15 cellular contexts compared by ENCODE assay signal in genomic region chr10:64113796-64114195, GRCh38.
DNase-seq lines count a peak whose midpoint lies in the region; ATAC-seq, FAIRE-seq and TF ChIP-seq lines count a peak whose summit lies in the region.
"Had no signal": no experiment of that assay in that cellular context is flagged by ENCODE, and none has a peak within 500 bp of the region (broad histone marks: within the 10 kb centered on the region; RNA-seq: fewer than 3 reads in every experiment).

No MANE protein-coding gene starts in this region.

- no peak overlapping the region for H4K91ac ChIP-seq in H1 (replicated peaks; ENCODE audit: insufficient read length, low read length)

- no peak overlapping the region for H2AK5ac ChIP-seq in H1 (ENCODE audit: low read depth, low read length)

- H3K9me2 ChIP-seq in hepatocyte (replicated peaks; ENCODE audit: insufficient read depth), result no peaks in the 10 kb centered on the region

- no peak for FAIRE-seq in H1 (lab: Jason Lieb, UNC)

- no peak overlapping the region for H2BK15ac ChIP-seq in H1 (ENCODE audit: low read length)

- no peak overlapping the region for H2BK5ac ChIP-seq in H1 (ENCODE audit: low read depth, low read length)

- no peak overlapping the region for H3K27ac ChIP-seq in BLaER1
- no peak overlapping the region for H3K27ac ChIP-seq in H1 (ENCODE audit: low read depth, low read length)
- H3K27ac ChIP-seq in hepatocyte, result no peak overlapping the region

- H2BK12ac ChIP-seq in H1 (ENCODE audit: low read depth, low read length), result peak overlapping the region; percentile 85; the same call in 1 of the 2 replicates

- no peak overlapping the region for H3K9ac ChIP-seq in BLaER1
- no peak overlapping the region for H3K9ac ChIP-seq in H1 (replicated peaks in 1 of 4; ENCODE audit: extremely low read depth in 1 of 4, low read depth in 3 of 4, low read length in 3 of 4)

- POLR2A ChIA-PET in H1 (lab: Charles Lee; ENCODE audit: partially characterized antibody), result no interaction called here

- H3K79me1 ChIP-seq in H1 (ENCODE audit: low read depth, low read length), result no peaks in the 10 kb centered on the region

- TF ChIP-seq CTCF in H1 (IDR thresholded peaks at IDR 0.05; ENCODE audit: control extremely low read depth in 1 of 3, insufficient read depth in 1 of 3, low read depth in 1 of 3, low read length in 3 of 3), result no peak
- TF ChIP-seq CTCF in hepatocyte (IDR thresholded peaks at IDR 0.05; ENCODE audit: poor library complexity), result no peak

- no peak overlapping the region for H3K18ac ChIP-seq in H1 (ENCODE audit: extremely low read depth, low read length)

- H3K56ac ChIP-seq in H1 (replicated peaks; ENCODE audit: insufficient read length, low read depth, low read length), result no peak overlapping the region

- no peak for TF ChIP-seq EP300 in H1 (IDR thresholded peaks at IDR 0.05; ENCODE audit: borderline replicate concordance in 1 of 2, low read depth in 2 of 2, low read length in 2 of 2)

- H3K4me3 ChIP-seq in BLaER1 (no peak overlapping the region), H1 (ENCODE audit: extremely low read depth in 1 of 4, insufficient read depth in 2 of 4, low read depth in 3 of 4, low read length in 4 of 4) (no peak overlapping the region), hepatocyte (no peak overlapping the region)
- H3K4me3 ChIP-seq in Jurkat, Clone E6-1 (ENCODE audit: low read length), result no peak overlapping the region

- H3K4me1 ChIP-seq in BLaER1 (peaks cover 30% of the 10 kb centered on the region), H1 (replicated peaks in 1 of 4; ENCODE audit: control insufficient read depth in 3 of 4, insufficient read depth in 4 of 4, low read length in 3 of 4) (no peaks in the 10 kb centered on the region; a peak in 2 of 7 replicates), hepatocyte (ENCODE audit: insufficient read depth) (peaks cover 8% of the 10 kb centered on the region)

- no peak for TF ChIP-seq RAD21 in H1 (IDR thresholded peaks at IDR 0.05 in 1 of 2, conservative IDR thresholded peaks at IDR 0.05 in 1 of 2; ENCODE audit: low read depth in 2 of 2, low read length in 2 of 2)

- H3K27me3 ChIP-seq in BLaER1 (no peaks in the 10 kb centered on the region), H1 (replicated peaks in 1 of 4; ENCODE audit: control insufficient read depth in 3 of 4, extremely low read depth in 1 of 4, insufficient read depth in 3 of 4, low read length in 3 of 4) (no peaks in the 10 kb centered on the region), hepatocyte (no peaks in the 10 kb centered on the region)

- H3K9me3 ChIP-seq in BLaER1 (no peaks in the 10 kb centered on the region), H1 (ENCODE audit: insufficient read depth in 2 of 2, low read depth in 1 of 2, low read length in 1 of 2) (no peaks in the 10 kb centered on the region), hepatocyte (ENCODE audit: low read depth) (no peaks in the 10 kb centered on the region)

- CTCF ChIA-PET in H1 (lab: Charles Lee; ENCODE audit: partially characterized antibody), result interaction anchor here (0.6 to 5.0 kb wide), 17 partner anchors 8 to 1166 kb away, joined by 3 to 21 read pairs (median 4); no protein-coding TSS in a partner anchor

- no peak overlapping the region for H2AFZ ChIP-seq in H1 (ENCODE audit: low read length)
- no peak overlapping the region for H2AFZ ChIP-seq in hepatocyte

- H3K79me2 ChIP-seq in H1 (ENCODE audit: control insufficient read depth in 1 of 2, insufficient read depth in 2 of 2, low read length in 2 of 2) (no peaks in the 10 kb centered on the region), hepatocyte (no peaks in the 10 kb centered on the region)

- no peak overlapping the region for H4K8ac ChIP-seq in H1 (ENCODE audit: extremely low read depth, insufficient read depth, low read length)

- no peaks in the 10 kb centered on the region; the same call in 1 of the 2 replicates for H3K23me2 ChIP-seq in H1 (ENCODE audit: low read depth, low read length)

- no peak for ATAC-seq in HG03095 (IDR thresholded peaks at IDR 0.05; ENCODE audit: unreplicated experiment)
- no peak for ATAC-seq in GM21737 (IDR thresholded peaks at IDR 0.05; ENCODE audit: unreplicated experiment)
- ATAC-seq: Panc1, Right ventricle myocardium inferior had no signal

- 80% methylated on average over 3 of the region's 3 CpGs; no CpG with 5 or more reads in 1 of the 2 experiments for WGBS in H1 (ENCODE audit: extremely low coverage in 1 of 2, insufficient coverage in 1 of 2, insufficient read length in 1 of 2, insufficient replicate concordance in 2 of 2, low coverage in 1 of 2, low lambda C conversion rate in 2 of 2, missing lambda C conversion rate in 1 of 2), 2 experiments
- 66% methylated on average over 3 of the region's 3 CpGs for WGBS in hepatocyte (ENCODE audit: low lambda C conversion rate, missing lambda C conversion rate)

- TF ChIP-seq POLR2A in H1 (IDR thresholded peaks at IDR 0.05; ENCODE audit: control extremely low read depth in 1 of 2, low read depth in 2 of 2, low read length in 2 of 2), result no peak

- DNase-seq in Jurkat, Clone E6-1 (ENCODE audit: low read depth, low spot score), result peak; percentile 70
- DNase-seq in H1 (ENCODE audit: low read depth in 1 of 2, low spot score in 2 of 2) (no peak), islet precursor cell (peak; percentile 81), hepatocyte (ENCODE audit: low spot score) (no peak), A172 (ENCODE audit: low spot score) (no peak)
- DNase-seq: 8988T, C1 segment of cervical spinal cord, H7, KG1, NCI-H510A treated with DMSO at 0.1 percent for 48 hours had no signal

- H3K36me3 ChIP-seq in BLaER1 (no peaks in the 10 kb centered on the region), H1 (ENCODE audit: control insufficient read depth in 2 of 4, insufficient read depth in 4 of 4, low read length in 3 of 4) (no peaks in the 10 kb centered on the region), hepatocyte (replicated peaks; ENCODE audit: insufficient read depth, low read depth) (no peaks in the 10 kb centered on the region)

- no peak overlapping the region for H3K4ac ChIP-seq in H1 (replicated peaks; ENCODE audit: insufficient read length, low read depth, low read length)

- H2BK120ac ChIP-seq in H1 (replicated peaks; ENCODE audit: low read depth, low read length), result no peak overlapping the region

- no peak overlapping the region for H2BK20ac ChIP-seq in H1 (ENCODE audit: low read length)

- no peak overlapping the region for H3K23ac ChIP-seq in H1 (ENCODE audit: insufficient read length)

- H4K20me1 ChIP-seq in BLaER1 (no peaks in the 10 kb centered on the region), H1 (replicated peaks in 1 of 2; ENCODE audit: control insufficient read depth in 1 of 2, insufficient read depth in 2 of 2, low read length in 2 of 2) (no peaks in the 10 kb centered on the region), hepatocyte (ENCODE audit: insufficient read depth, poor library complexity, severe bottlenecking) (no peaks in the 10 kb centered on the region)

- no peak overlapping the region for H3K14ac ChIP-seq in H1 (ENCODE audit: insufficient read length)

- H4K5ac ChIP-seq in H1 (ENCODE audit: insufficient read length, low read depth, low read length), result no peak overlapping the region

- H3K4me2 ChIP-seq in BLaER1 (0 out of 2 replicates have a peak overlapping the region, but pooled peaks have one; percentile 10), H1 (ENCODE audit: insufficient read depth in 1 of 2, low read depth in 2 of 2, low read length in 2 of 2) (0 out of 4 replicates have a peak overlapping the region, but pooled peaks of 1 of the 2 experiments have one; percentile 20), hepatocyte (no peak overlapping the region)

TF ChIP-seq in H1, 55 proteins besides CTCF, POLR2A, EP300 and RAD21:
- TF ChIP-seq SRF (IDR thresholded peaks at IDR 0.05; ENCODE audit: low read depth, low read length) (no peak), SP1 (IDR thresholded peaks at IDR 0.05; ENCODE audit: low read depth, low read length) (0 out of 2 replicates have a peak, but pooled peaks have one; percentile 41), JUN (IDR thresholded peaks at IDR 0.05; ENCODE audit: low read depth, low read length) (no peak), TEAD4 (IDR thresholded peaks at IDR 0.05; ENCODE audit: low read depth, low read length) (peak; percentile 93)

Comparison
In these comparisons a context has a peak if more than half of its experiments do, and no peak if none do; other contexts are left out.
1. DNase-seq: peak in Jurkat, Clone E6-1 (single experiment) and islet precursor cell (single experiment); none in H1 (0 of 2), hepatocyte (single experiment) and A172 (single experiment).